In genomic region chr4:160956875-160957274, GRCh38 we compare ENCODE assay signal across 24 cellular contexts.
"Had no signal": no experiment of that assay in that cellular context is flagged by ENCODE, and none has a peak within 500 bp of the region (broad histone marks: within the 10 kb centered on the region; RNA-seq: fewer than 3 reads in every experiment).

No MANE protein-coding gene starts in this region.

- H3K27me3 ChIP-seq: colonic mucosa, esophagus squamous epithelium, gastrocnemius medialis, heart right ventricle, left lung had no signal

- H3K36me3 Mint-ChIP-seq: naive thymus-derived CD4-positive, alpha-beta T cell had no signal

- H3K27ac Mint-ChIP-seq: dendritic cell treated with granulocyte-macrophage colony-stimulating factor and Interleukin-4, amounts not matched to agents 40 ng/mL and 50 ng/mL, for 4 days; effector memory CD8-positive, alpha-beta T cell; endodermal cell; naive thymus-derived CD4-positive, alpha-beta T cell had no signal

- H3K9me3 ChIP-seq: colonic mucosa, esophagus squamous epithelium, gastrocnemius medialis, left lung, lower lobe of right lung had no signal

- H3K4me3 Mint-ChIP-seq: dendritic cell treated with granulocyte-macrophage colony-stimulating factor and Interleukin-4, amounts not matched to agents 40 ng/mL and 50 ng/mL, for 4 days; effector memory CD8-positive, alpha-beta T cell; endodermal cell; naive thymus-derived CD4-positive, alpha-beta T cell had no signal

- H3K36me3 ChIP-seq: colonic mucosa, esophagus squamous epithelium, gastrocnemius medialis, heart right ventricle, left lung, lower lobe of right lung had no signal

- H3K9me3 Mint-ChIP-seq: dendritic cell treated with granulocyte-macrophage colony-stimulating factor and Interleukin-4, amounts not matched to agents 40 ng/mL and 50 ng/mL, for 4 days; endodermal cell had no signal

- ATAC-seq: effector memory CD8-positive, alpha-beta T cell; esophagus mucosa; gastrocnemius medialis; heart right ventricle; left cardiac atrium; left lung; left ventricle myocardium superior; lower lobe of right lung; naive thymus-derived CD4-positive, alpha-beta T cell had no signal

- H3K27me3 Mint-ChIP-seq: dendritic cell treated with granulocyte-macrophage colony-stimulating factor and Interleukin-4, amounts not matched to agents 40 ng/mL and 50 ng/mL, for 4 days; effector memory CD8-positive, alpha-beta T cell; naive thymus-derived CD4-positive, alpha-beta T cell had no signal

- H3K4me1 ChIP-seq: colonic mucosa, esophagus squamous epithelium, gastrocnemius medialis, heart right ventricle, left lung, lower lobe of right lung had no signal

- H3K4me1 Mint-ChIP-seq: endodermal cell; naive thymus-derived CD4-positive, alpha-beta T cell had no signal

- H3K4me3 ChIP-seq: colonic mucosa, esophagus squamous epithelium, gastrocnemius medialis, heart right ventricle, left lung, lower lobe of right lung had no signal

- H3K27ac ChIP-seq: colonic mucosa, epithelial cell of prostate, esophagus squamous epithelium, gastrocnemius medialis, heart right ventricle, left lung, lower lobe of right lung had no signal

- DNase-seq: colonic mucosa; cortex of kidney; effector CD8-positive, alpha-beta T cell; effector memory CD8-positive, alpha-beta T cell; endodermal cell; erythroblast; esophagus squamous epithelium; foreskin fibroblast; foreskin melanocyte; gastrocnemius medialis; glutamatergic neuron; head of caudate nucleus; heart right ventricle; hippocampal formation; left cardiac atrium; left lung; left ventricle myocardium superior; lower lobe of right lung; mesendoderm; midbrain; naive thymus-derived CD4-positive, alpha-beta T cell had no signal
